In genomic region chr1:32181563-32181962, GRCh38 we compare ENCODE assay signal across 11 cellular contexts. TPM values are rescaled to one million over a fixed set of nuclear protein-coding genes. Genes with fewer than 3 reads are reported as not detected.
DNase-seq lines count a peak whose midpoint lies in the region; ATAC-seq and TF ChIP-seq lines count a peak whose summit lies in the region.
"Had no signal": no experiment of that assay in that cellular context is flagged by ENCODE, and none has a peak within 500 bp of the region (broad histone marks: within the 10 kb centered on the region; RNA-seq: fewer than 3 reads in every experiment).

No MANE protein-coding gene starts in this region.

- POLR2A ChIA-PET in PC-9 (lab: Charles Lee; ENCODE audit: unreplicated experiment), result no interaction called here

- peak overlapping the region; percentile 92 for H3K4me3 Mint-ChIP-seq in endothelial cell (ENCODE audit: unreplicated experiment)

- peaks cover 11% of the 10 kb centered on the region for H3K27me3 Mint-ChIP-seq in endothelial cell (ENCODE audit: unreplicated experiment)

- H3K9me3 Mint-ChIP-seq in endothelial cell (ENCODE audit: unreplicated experiment), result no peaks in the 10 kb centered on the region

- H3K79me2 ChIP-seq in DND-41 (ENCODE audit: insufficient read depth, low read length) (peaks cover 64% of the 10 kb centered on the region), PC-9 (ENCODE audit: low read depth) (peaks cover 57% of the 10 kb centered on the region)

- H2AFZ ChIP-seq in DND-41 (ENCODE audit: low read depth, low read length) (no peak overlapping the region), PC-9 (no peak overlapping the region)

- no peak for TF ChIP-seq CTCF in DND-41 (IDR thresholded peaks at IDR 0.05; ENCODE audit: borderline replicate concordance, extremely low read depth, low read length, poor library complexity, severe bottlenecking)
- TF ChIP-seq CTCF in PC-9 (conservative IDR thresholded peaks at IDR 0.05), result no peak
- no peak for TF ChIP-seq CTCF in endothelial cell (IDR thresholded peaks at IDR 0.05; ENCODE audit: unreplicated experiment)
- no peak for TF ChIP-seq CTCF in psoas muscle (IDR thresholded peaks at IDR 0.05)
- no peak for TF ChIP-seq CTCF in GM10266 (IDR thresholded peaks at IDR 0.05; ENCODE audit: control insufficient read depth, insufficient read depth, low read depth, missing control alignments)
- no peak for TF ChIP-seq CTCF in GM13976 (IDR thresholded peaks at IDR 0.05; ENCODE audit: borderline replicate concordance, control extremely low read depth, extremely low read depth, insufficient read depth, missing control alignments)

- H3K9me2 ChIP-seq in PC-9 (ENCODE audit: insufficient read depth), result no peaks in the 10 kb centered on the region

- no peaks in the 10 kb centered on the region for H3K27me3 ChIP-seq in DND-41 (ENCODE audit: insufficient read depth, low read length, poor library complexity)
- no peaks in the 10 kb centered on the region for H3K27me3 ChIP-seq in PC-9 (ENCODE audit: insufficient read depth, low read depth)
- no peaks in the 10 kb centered on the region for H3K27me3 ChIP-seq in psoas muscle (ENCODE audit: insufficient read depth in 3 of 3, low read length in 2 of 3)

- no TSS peak for BruUV-seq in PC-9 (replicated peaks; lab: Mats Ljungman, UMichigan)

- WGBS in psoas muscle, 3 donors, result 48 to 66% (median 56%) methylated on average over 5 of the region's 5 CpGs

- in situ Hi-C loops in GM13976 (cut with MboI; ENCODE audit: low sequenced_read_pairs, unreplicated experiment), result no loop called here

- H3K9me3 ChIP-seq in DND-41 (ENCODE audit: insufficient read depth, low read length, severe bottlenecking) (no peaks in the 10 kb centered on the region), PC-9 (ENCODE audit: insufficient read depth, low read depth) (no peaks in the 10 kb centered on the region), psoas muscle (no peaks in the 10 kb centered on the region)

- H3K27ac Mint-ChIP-seq in endothelial cell (ENCODE audit: unreplicated experiment), result peak overlapping the region; percentile 91

- H3K4me1 Mint-ChIP-seq in endothelial cell (ENCODE audit: unreplicated experiment), result peaks cover 34% of the 10 kb centered on the region

- H3K27ac ChIP-seq in DND-41 (ENCODE audit: low read length), result peak overlapping the region; percentile 94
- H3K27ac ChIP-seq in PC-9, result no peak overlapping the region
- peak overlapping the region; percentile 98 for H3K27ac ChIP-seq in psoas muscle

- CTCF ChIA-PET in PC-9 (lab: Charles Lee), result no interaction called here

- H3K9ac ChIP-seq in DND-41 (ENCODE audit: low read depth, low read length), result peak overlapping the region; percentile 95; the same call in 1 of the 2 replicates

- ATAC-seq in DND-41 (ENCODE audit: insufficient read depth, low read depth), result no peak
- no peak for ATAC-seq in psoas muscle

- H3K36me3 Mint-ChIP-seq in endothelial cell (ENCODE audit: low read depth, unreplicated experiment), result peaks cover 51% of the 10 kb centered on the region

- peak overlapping the region; percentile 98 for H3K4me2 ChIP-seq in DND-41 (ENCODE audit: insufficient read depth, low read length)
- peak overlapping the region; percentile 84 for H3K4me2 ChIP-seq in PC-9

- H3K4me3 ChIP-seq in DND-41 (ENCODE audit: low read depth in 1 of 2, low read length in 2 of 2) (peak overlapping the region in 1 of 2 experiments; percentile 92; a peak in 2 of 4 replicates), PC-9 (no peak overlapping the region), psoas muscle (peak overlapping the region; percentile 81)

- DNase-seq in DND-41 (no peak), PC-9 (no peak), endothelial cell (ENCODE audit: low spot score) (no peak), psoas muscle (no peak), GM10266 (ENCODE audit: extremely low spot score) (no peak), NCI-H345 (lab: John Stamatoyannopoulos, UW) (no peak), GM13976 (ENCODE audit: low spot score) (no peak)
- no peak for DNase-seq in activated CD4-positive, alpha-beta T cell treated with anti-CD3 and anti-CD28 coated beads, Interleukin-2, amount 50 U/mL, for 4 hours
- DNase-seq: activated CD4-positive, CD25-positive, alpha-beta regulatory T cell; NCI-H446 had no signal

- peaks cover 56% of the 10 kb centered on the region for H3K36me3 ChIP-seq in DND-41 (ENCODE audit: insufficient read depth, low read length)
- H3K36me3 ChIP-seq in PC-9 (ENCODE audit: low read depth), result peaks cover 43% of the 10 kb centered on the region
- H3K36me3 ChIP-seq in psoas muscle (ENCODE audit: insufficient read depth in 1 of 2, low read depth in 1 of 2), result peaks cover 3 to 56% of the 10 kb centered on the region in 2 donors

- peaks cover 41% of the 10 kb centered on the region for H3F3A ChIP-seq in PC-9 (ENCODE audit: insufficient read depth, low read depth)

- H4K20me1 ChIP-seq in DND-41 (ENCODE audit: insufficient read depth, low read length) (peaks cover 29% of the 10 kb centered on the region), PC-9 (ENCODE audit: insufficient read depth) (peaks cover 21% of the 10 kb centered on the region; the same call in 1 of the 2 replicates)

- peaks cover 66% of the 10 kb centered on the region for H3K4me1 ChIP-seq in DND-41 (ENCODE audit: insufficient read depth, low read length)
- H3K4me1 ChIP-seq in PC-9 (replicated peaks; ENCODE audit: insufficient read depth), result peaks cover 29% of the 10 kb centered on the region
- H3K4me1 ChIP-seq in psoas muscle, result peaks cover 45% of the 10 kb centered on the region

- intact Hi-C loops in PC-9 (cut with micrococcal nuclease; ENCODE audit: unreplicated experiment) (no loop called here), psoas muscle (cut with DNase I) (loop anchor here in 1 of 2 donors (2.0 to 5.0 kb wide), 2 partner anchors 17 to 74 kb away; partner anchors contain the start of gene KPNA6)

RNA-seq across cellular contexts. Expression of gene TXLNA, which starts 2.1 kb away (rescaled TPM):
- 32.0 and 45.8 TPM in 2 replicates for total RNA-seq in PC-9 (2021)
- total RNA-seq in endothelial cell (ENCODE audit: unreplicated experiment), result 65.3 TPM
- 10 to 100 TPM; 12.9 to 21.5 (median 19.7) TPM for total RNA-seq in psoas muscle
- 10 to 100 TPM in 2 of 3 donors, 1 to 10 TPM in 1; 8.0 to 15.7 (median 12.6) TPM for polyA plus RNA-seq in psoas muscle

RNA-seq across cellular contexts. Expression of gene CCDC28B, which starts 18.8 kb away (rescaled TPM):
- total RNA-seq in PC-9 (2021) (4.4 and 4.7 TPM in 2 replicates), endothelial cell (ENCODE audit: unreplicated experiment) (22.9 TPM), psoas muscle (10 to 100 TPM; 38.7 to 69.2 (median 51.3) TPM)
- polyA plus RNA-seq in psoas muscle, result 10 to 100 TPM; 22.2 to 63.6 (median 44.3) TPM

RNA-seq across cellular contexts. Expression of gene IQCC, which starts 23.9 kb away (rescaled TPM):
- total RNA-seq in PC-9 (2021), result 4.9 and 5.0 TPM in 2 replicates
- total RNA-seq in endothelial cell (ENCODE audit: unreplicated experiment), result 1.9 TPM
- total RNA-seq in psoas muscle, result 1 to 10 TPM in 1 of 4 donors, under 1 TPM in 3; 0.24 to 1.1 (median 0.59) TPM
- polyA plus RNA-seq in psoas muscle, result 1 to 10 TPM in 1 of 3 donors, under 1 TPM in 2; 0.46 to 1.2 (median 0.69) TPM

RNA-seq across cellular contexts. Expression of gene DCDC2B, which starts 27.3 kb away (rescaled TPM):
- total RNA-seq in PC-9 (2021), result not detected in 2 replicates
- not detected for total RNA-seq in endothelial cell (ENCODE audit: unreplicated experiment)
- not detected for total RNA-seq in psoas muscle
- polyA plus RNA-seq in psoas muscle, result under 1 TPM in 1 of 3 donors, not detected in 2; 0.04 TPM
- total RNA-seq: renal cortical epithelial cell had no signal

RNA-seq across cellular contexts. Expression of gene TMEM234, which starts 40.6 kb away (rescaled TPM):
- total RNA-seq in PC-9 (2021), result 14.1 and 18.1 TPM in 2 replicates
- total RNA-seq in endothelial cell (ENCODE audit: unreplicated experiment), result 23.2 TPM
- 1 to 10 TPM; 2.6 to 7.7 (median 4.5) TPM for total RNA-seq in psoas muscle
- polyA plus RNA-seq in psoas muscle, result 1 to 10 TPM; 4.6 to 9.8 (median 7.1) TPM
